ENCODE assay signal across 9 cellular contexts in genomic region chr12:3168775-3169221, GRCh38.
DNase-seq lines count a peak whose midpoint lies in the region; ATAC-seq and TF ChIP-seq lines count a peak whose summit lies in the region.
"Had no signal": no experiment of that assay in that cellular context is flagged by ENCODE, and none has a peak within 500 bp of the region (broad histone marks: within the 10 kb centered on the region; RNA-seq: fewer than 3 reads in every experiment).

No MANE protein-coding gene starts in this region.

- H3K79me2 ChIP-seq in osteoblast (ENCODE audit: insufficient read depth, low read length), result no peaks in the 10 kb centered on the region

- intact Hi-C loops in Right ventricle myocardium superior (cut with DNase I), result no loop called here

- peaks cover 3% of the 10 kb centered on the region for H4K20me1 ChIP-seq in osteoblast (ENCODE audit: insufficient read depth, low read length)

- H2AFZ ChIP-seq in osteoblast (ENCODE audit: low read length), result peak overlapping the region; percentile 24

- DNase-seq in EH (ENCODE audit: low read depth) (peak; percentile 94), LoVo (ENCODE audit: low spot score) (peak; percentile 62), cerebellar nuclear complex (lab: John Stamatoyannopoulos, UW) (peak; percentile 69 to 78), osteoblast (ENCODE audit: insufficient read length, low spot score, missing footprints) (peak; percentile 97), Right ventricle myocardium superior (no peak), left lobe of liver (ENCODE audit: low spot score) (no peak)
- DNase-seq: activated CD8-positive, alpha-beta memory T cell treated with anti-CD3 and anti-CD28 coated beads, Interleukin-2, amount 10 ng/mL, durations not matched to agents 7 days and 5 days had no signal

- peak overlapping the region; percentile 66 for H3K4me2 ChIP-seq in osteoblast (ENCODE audit: insufficient read depth, low read length)

- no peaks in the 10 kb centered on the region for H3K36me3 ChIP-seq in osteoblast (ENCODE audit: insufficient read depth, low read length)

- H3K9me3 ChIP-seq in osteoblast (ENCODE audit: low read depth, low read length), result no peaks in the 10 kb centered on the region

- no peak for ATAC-seq in HG03175 (IDR thresholded peaks at IDR 0.05; ENCODE audit: unreplicated experiment)
- ATAC-seq in Right ventricle myocardium superior (ENCODE audit: poor library complexity), result no peak
- ATAC-seq in left lobe of liver, result no peak
- ATAC-seq in GM21423 (IDR thresholded peaks at IDR 0.05; ENCODE audit: unreplicated experiment), result no peak
- ATAC-seq: activated CD8-positive, alpha-beta memory T cell treated with anti-CD3 and anti-CD28 coated beads, Interleukin-2, amount 10 ng/mL, durations not matched to agents 7 days and 5 days had no signal

- H3K27ac ChIP-seq in osteoblast (ENCODE audit: low read depth, low read length), result peak overlapping the region; percentile 90

- peak overlapping the region; percentile 39 for H3K4me3 ChIP-seq in osteoblast (ENCODE audit: insufficient read depth, low read length)

- H3K4me1 ChIP-seq in osteoblast (ENCODE audit: insufficient read depth, low read length), result peaks cover 38% of the 10 kb centered on the region

- no peak for TF ChIP-seq CTCF in osteoblast (IDR thresholded peaks at IDR 0.05; ENCODE audit: extremely low read depth, low read depth, low read length)

- peaks cover 3% of the 10 kb centered on the region for H3K27me3 ChIP-seq in osteoblast (ENCODE audit: insufficient read depth, low read length)

Comparison
In these comparisons a context has a peak if more than half of its experiments do, and no peak if none do; other contexts are left out.
1. DNase-seq: peak in EH (single experiment), LoVo (single experiment), cerebellar nuclear complex (2 of 2) and osteoblast (single experiment); none in Right ventricle myocardium superior (single experiment) and left lobe of liver (single experiment).